In the genomic region with DNA sequence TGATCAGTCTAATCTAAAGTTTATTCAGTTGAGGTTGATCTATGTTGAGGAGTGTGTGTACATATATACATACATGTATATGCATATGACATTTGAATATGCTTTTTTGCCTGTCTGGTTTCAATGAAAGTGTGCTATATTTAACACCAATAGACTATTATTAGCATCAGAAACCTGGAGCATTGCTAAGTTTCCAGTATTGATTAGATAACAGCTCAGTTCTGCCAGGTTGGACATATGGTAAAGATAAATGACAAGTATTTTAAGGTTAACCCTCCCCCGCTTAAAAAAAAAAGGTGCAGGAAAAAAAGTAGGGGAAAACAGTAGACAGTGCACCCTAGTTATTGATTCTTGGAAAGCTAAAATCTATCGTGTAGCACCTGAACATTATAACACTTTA, we compare ENCODE assay signal across 13 cellular contexts. TPM values are rescaled to one million over a fixed set of nuclear protein-coding genes. Genes with fewer than 3 reads are reported as not detected.
DNase-seq lines count a peak whose midpoint lies in the region; ATAC-seq and TF ChIP-seq lines count a peak whose summit lies in the region.
"Had no signal": no experiment of that assay in that cellular context is flagged by ENCODE, and none has a peak within 500 bp of the region (broad histone marks: within the 10 kb centered on the region; RNA-seq: fewer than 3 reads in every experiment).

No MANE protein-coding gene starts in this region.

- H3K36me3 ChIP-seq in osteoblast (ENCODE audit: insufficient read depth, low read length) = peaks cover 5% of the 10 kb centered on the region
- H3K36me3 ChIP-seq: colonic mucosa, upper lobe of right lung had no signal

- peaks cover 17% of the 10 kb centered on the region for H3K4me1 ChIP-seq in osteoblast (ENCODE audit: insufficient read depth, low read length)
- H3K4me1 ChIP-seq: colonic mucosa had no signal

- H3K4me2 ChIP-seq in osteoblast (ENCODE audit: insufficient read depth, low read length) = no peak overlapping the region

- H2AFZ ChIP-seq in osteoblast (ENCODE audit: low read length) = no peak overlapping the region

- no peak for DNase-seq in activated CD8-positive, alpha-beta T cell treated with anti-CD3 and anti-CD28 coated beads for 36 hours
- no peak for DNase-seq in activated CD8-positive, alpha-beta T cell treated with anti-CD3 and anti-CD28 coated beads, Interleukin-2, amount 10 ng/mL, durations not matched to agents 7 days and 5 days
- DNase-seq in WTC11 (ENCODE audit: low spot score) (no peak), glutamatergic neuron (no peak), osteoblast (ENCODE audit: insufficient read length, low spot score, missing footprints) (no peak), Kasumi-1 (lab: John Stamatoyannopoulos, UW) (no peak), cortex of kidney (lab: John Stamatoyannopoulos, UW) (no peak), NCI-H2196 treated with DMSO at 0.1 percent for 48 hours (lab: John Stamatoyannopoulos, UW; ENCODE audit: unreplicated experiment) (no peak)
- DNase-seq: amygdala, colonic mucosa, NCI-H526 treated with DMSO at 0.1 percent for 48 hours, upper lobe of right lung had no signal

- peaks cover 33% of the 10 kb centered on the region for H3K36me3 Mint-ChIP-seq in activated CD8-positive, alpha-beta T cell treated with anti-CD3 and anti-CD28 coated beads for 36 hours (ENCODE audit: low read depth)
- H3K36me3 Mint-ChIP-seq in activated CD8-positive, alpha-beta T cell treated with anti-CD3 and anti-CD28 coated beads, Interleukin-2, amount 10 ng/mL, durations not matched to agents 7 days and 5 days (ENCODE audit: low read depth) = peaks cover 19% of the 10 kb centered on the region
- H3K36me3 Mint-ChIP-seq in WTC11 (peaks cover 8% of the 10 kb centered on the region; the same call in 1 of the 2 replicates), glutamatergic neuron (ENCODE audit: unreplicated experiment) (no peaks in the 10 kb centered on the region)

- no peak overlapping the region for H3K4me3 Mint-ChIP-seq in activated CD8-positive, alpha-beta T cell treated with anti-CD3 and anti-CD28 coated beads for 36 hours
- H3K4me3 Mint-ChIP-seq in activated CD8-positive, alpha-beta T cell treated with anti-CD3 and anti-CD28 coated beads, Interleukin-2, amount 10 ng/mL, durations not matched to agents 7 days and 5 days = no peak overlapping the region
- H3K4me3 Mint-ChIP-seq in WTC11 (no peak overlapping the region), glutamatergic neuron (ENCODE audit: unreplicated experiment) (no peak overlapping the region)

- CTCF ChIA-PET in activated CD8-positive, alpha-beta T cell treated with anti-CD3 and anti-CD28 coated beads for 36 hours (lab: Charles Lee) = no interaction called here
- CTCF ChIA-PET in activated CD8-positive, alpha-beta T cell treated with anti-CD3 and anti-CD28 coated beads, Interleukin-2, amount 10 ng/mL, durations not matched to agents 7 days and 5 days (lab: Charles Lee) = interaction anchor here (1.0 to 1.5 kb wide), 2 partner anchors 13 to 19 kb away, joined by 3 to 4 read pairs; a partner anchor contains a TSS
- CTCF ChIA-PET in WTC11 (lab: Charles Lee) = no interaction called here

- H3K27me3 ChIP-seq in osteoblast (ENCODE audit: insufficient read depth, low read length) = no peaks in the 10 kb centered on the region
- H3K27me3 ChIP-seq: colonic mucosa, upper lobe of right lung had no signal

- no peak for TF ChIP-seq CTCF in activated CD8-positive, alpha-beta T cell treated with anti-CD3 and anti-CD28 coated beads for 36 hours (IDR thresholded peaks at IDR 0.05)
- no peak for TF ChIP-seq CTCF in WTC11 (IDR thresholded peaks at IDR 0.05)
- no peak for TF ChIP-seq CTCF in glutamatergic neuron (IDR thresholded peaks at IDR 0.05; ENCODE audit: partially characterized antibody, unreplicated experiment)
- no peak for TF ChIP-seq CTCF in osteoblast (IDR thresholded peaks at IDR 0.05; ENCODE audit: extremely low read depth, low read depth, low read length)

- H3K4me1 Mint-ChIP-seq in activated CD8-positive, alpha-beta T cell treated with anti-CD3 and anti-CD28 coated beads for 36 hours (ENCODE audit: low read depth) = peaks cover 69% of the 10 kb centered on the region
- peaks cover 12% of the 10 kb centered on the region for H3K4me1 Mint-ChIP-seq in activated CD8-positive, alpha-beta T cell treated with anti-CD3 and anti-CD28 coated beads, Interleukin-2, amount 10 ng/mL, durations not matched to agents 7 days and 5 days (ENCODE audit: low read depth)
- H3K4me1 Mint-ChIP-seq in WTC11 = peaks cover 32% of the 10 kb centered on the region
- peaks cover 21% of the 10 kb centered on the region for H3K4me1 Mint-ChIP-seq in glutamatergic neuron (ENCODE audit: low read depth, unreplicated experiment)

- H3K79me2 ChIP-seq in osteoblast (ENCODE audit: insufficient read depth, low read length) = peaks cover 94% of the 10 kb centered on the region

- peaks cover 3% of the 10 kb centered on the region for H4K20me1 ChIP-seq in osteoblast (ENCODE audit: insufficient read depth, low read length)

- intact Hi-C loops in activated CD8-positive, alpha-beta T cell treated with anti-CD3 and anti-CD28 coated beads for 36 hours (cut with micrococcal nuclease) = no loop called here

- peaks cover 3% of the 10 kb centered on the region for H3K9me3 Mint-ChIP-seq in activated CD8-positive, alpha-beta T cell treated with anti-CD3 and anti-CD28 coated beads for 36 hours
- no peaks in the 10 kb centered on the region for H3K9me3 Mint-ChIP-seq in activated CD8-positive, alpha-beta T cell treated with anti-CD3 and anti-CD28 coated beads, Interleukin-2, amount 10 ng/mL, durations not matched to agents 7 days and 5 days (ENCODE audit: insufficient read depth)
- H3K9me3 Mint-ChIP-seq in WTC11 (no peaks in the 10 kb centered on the region), glutamatergic neuron (ENCODE audit: unreplicated experiment) (peaks cover 1% of the 10 kb centered on the region)

- H3K9me3 ChIP-seq in osteoblast (ENCODE audit: low read depth, low read length) = no peaks in the 10 kb centered on the region
- H3K9me3 ChIP-seq: colonic mucosa, upper lobe of right lung had no signal

- POLR2A ChIA-PET in activated CD8-positive, alpha-beta T cell treated with anti-CD3 and anti-CD28 coated beads for 36 hours (lab: Charles Lee) = interaction anchor here (0.9 to 3.7 kb wide), 2 partner anchors 9 to 19 kb away, joined by 4 to 19 read pairs; a partner anchor contains a TSS
- POLR2A ChIA-PET in activated CD8-positive, alpha-beta T cell treated with anti-CD3 and anti-CD28 coated beads, Interleukin-2, amount 10 ng/mL, durations not matched to agents 7 days and 5 days (lab: Charles Lee) = interaction anchor here (0.6 to 1.5 kb wide), 2 partner anchors 18 to 246 kb away, joined by 3 to 8 read pairs; no protein-coding TSS in a partner anchor
- POLR2A ChIA-PET in WTC11 (lab: Charles Lee) = no interaction called here

- peak overlapping the region; percentile 25 for H3K27ac Mint-ChIP-seq in activated CD8-positive, alpha-beta T cell treated with anti-CD3 and anti-CD28 coated beads for 36 hours
- H3K27ac Mint-ChIP-seq in activated CD8-positive, alpha-beta T cell treated with anti-CD3 and anti-CD28 coated beads, Interleukin-2, amount 10 ng/mL, durations not matched to agents 7 days and 5 days = no peak overlapping the region
- H3K27ac Mint-ChIP-seq in WTC11 (peak overlapping the region; percentile 58), glutamatergic neuron (ENCODE audit: unreplicated experiment) (peak overlapping the region; percentile 26)

- no peak overlapping the region for H3K4me3 ChIP-seq in osteoblast (ENCODE audit: insufficient read depth, low read length)
- H3K4me3 ChIP-seq: colonic mucosa, upper lobe of right lung had no signal

- peak overlapping the region; percentile 82 for H3K27ac ChIP-seq in osteoblast (ENCODE audit: low read depth, low read length)
- H3K27ac ChIP-seq: 22Rv1, colonic mucosa, upper lobe of right lung had no signal

- ATAC-seq in activated CD8-positive, alpha-beta T cell treated with anti-CD3 and anti-CD28 coated beads for 36 hours = no peak
- no peak for ATAC-seq in activated CD8-positive, alpha-beta T cell treated with anti-CD3 and anti-CD28 coated beads, Interleukin-2, amount 10 ng/mL, durations not matched to agents 7 days and 5 days
- no peak for ATAC-seq in WTC11
- ATAC-seq: upper lobe of right lung had no signal

- no peaks in the 10 kb centered on the region for H3K27me3 Mint-ChIP-seq in activated CD8-positive, alpha-beta T cell treated with anti-CD3 and anti-CD28 coated beads for 36 hours
- no peaks in the 10 kb centered on the region for H3K27me3 Mint-ChIP-seq in activated CD8-positive, alpha-beta T cell treated with anti-CD3 and anti-CD28 coated beads, Interleukin-2, amount 10 ng/mL, durations not matched to agents 7 days and 5 days (ENCODE audit: low read depth)
- no peaks in the 10 kb centered on the region for H3K27me3 Mint-ChIP-seq in WTC11 (ENCODE audit: low read depth)
- no peaks in the 10 kb centered on the region for H3K27me3 Mint-ChIP-seq in glutamatergic neuron (ENCODE audit: unreplicated experiment)

RNA-seq across cellular contexts. Expression of a gene that starts 19.4 kb away (rescaled TPM):
- total RNA-seq in activated CD8-positive, alpha-beta T cell treated with anti-CD3 and anti-CD28 coated beads for 36 hours = 10 to 100 TPM; 92.8 to 95.8 TPM
- total RNA-seq in activated CD8-positive, alpha-beta T cell treated with anti-CD3 and anti-CD28 coated beads, Interleukin-2, amount 10 ng/mL, durations not matched to agents 7 days and 5 days = 100 to 1,000 TPM in 1 of 2 experiments, 10 to 100 TPM in 1; 87.6 to 103 TPM
- total RNA-seq in WTC11 (2021) (80.7 to 97.7 TPM (median 85.0 TPM) in 3 replicates), glutamatergic neuron (ENCODE audit: unreplicated experiment) (108 TPM), osteoblast (32.1 and 38.4 TPM in 2 replicates)
